In the genomic region with DNA sequence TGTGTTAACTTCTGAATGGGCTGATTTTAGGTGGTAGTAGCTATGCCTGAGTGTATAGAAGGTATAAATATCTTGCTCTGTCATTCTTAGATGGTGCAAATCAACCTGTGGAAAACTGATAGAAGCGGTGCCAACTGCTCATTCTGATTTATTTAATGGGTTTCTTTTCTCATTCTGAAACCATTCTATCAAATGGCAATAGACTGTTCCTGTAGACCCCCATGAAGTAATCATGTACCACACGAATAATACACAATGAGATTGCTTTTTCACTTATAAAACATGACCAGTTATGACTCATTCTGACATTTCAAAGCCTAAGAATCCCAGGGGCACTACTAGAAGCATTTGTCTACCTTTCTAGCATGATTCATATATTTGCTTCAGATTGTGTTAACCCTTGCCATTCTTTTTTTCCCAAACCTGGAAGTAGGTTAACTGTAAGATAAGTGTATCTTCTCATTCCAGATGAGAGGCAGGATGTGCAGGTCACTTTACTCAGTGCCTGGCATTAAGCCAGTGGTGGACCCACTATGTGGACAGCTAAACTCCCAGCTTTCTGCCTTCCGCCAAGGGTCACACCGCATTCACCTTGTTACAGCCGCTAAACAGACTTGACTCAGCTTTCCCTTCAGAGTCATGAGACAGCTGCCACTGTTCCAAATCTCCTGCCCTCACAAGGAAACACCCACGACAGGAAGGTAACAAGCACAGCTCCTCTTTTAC, we compare ENCODE assay signal across 10 cellular contexts. TPM values are rescaled to one million over a fixed set of nuclear protein-coding genes. Genes with fewer than 3 reads are reported as not detected.
A peak's percentile ranks its signal among the peaks of the same experiment; 100 is the strongest.
DNase-seq lines count a peak whose midpoint lies in the region; ATAC-seq and TF ChIP-seq lines count a peak whose summit lies in the region.
"Had no signal": no experiment of that assay in that cellular context is flagged by ENCODE, and none has a peak within 500 bp of the region (broad histone marks: within the 10 kb centered on the region; RNA-seq: fewer than 3 reads in every experiment).

No MANE protein-coding gene starts in this region.

- peak; percentile 71 for DNase-seq in activated CD4-positive, alpha-beta T cell treated with anti-CD3 and anti-CD28 coated beads for 48 hours
- no peak for DNase-seq in activated CD4-positive, alpha-beta T cell treated with anti-CD3 and anti-CD28 coated beads for 1 hour
- DNase-seq in activated CD4-positive, alpha-beta T cell treated with anti-CD3 and anti-CD28 coated beads, Interleukin-2, amount 50 U/mL, for 48 hours, result peak; percentile 53 to 64
- peak; percentile 76 for DNase-seq in fibroblast of the aortic adventitia (ENCODE audit: low read depth)
- DNase-seq in stimulated activated naive CD8-positive, alpha-beta T cell treated with anti-CD3 and anti-CD28 coated beads, Interleukin-15, Interleukin-2, amounts not matched to agents 100 U/mL and 50 U/mL, for 24 hours, result peak; percentile 46
- DNase-seq in hepatic stellate cell (ENCODE audit: low spot score), result no peak
- DNase-seq in sciatic nerve (ENCODE audit: low spot score), result no peak
- DNase-seq: endodermal cell, NCI-H146 had no signal

- TF ChIP-seq CTCF in fibroblast of the aortic adventitia (IDR thresholded peaks at IDR 0.05; ENCODE audit: insufficient read depth, low read length), result no peak

- ATAC-seq in stimulated activated naive CD8-positive, alpha-beta T cell treated with anti-CD3 and anti-CD28 coated beads, Interleukin-15, Interleukin-2, amounts not matched to agents 100 U/mL and 50 U/mL, for 24 hours, result peak; percentile 89
- ATAC-seq in GM19455 (IDR thresholded peaks at IDR 0.05; ENCODE audit: unreplicated experiment) (no peak), sciatic nerve (no peak)

- H3K4me3 ChIP-seq in fibroblast of the aortic adventitia (ENCODE audit: low read depth, low read length), result no peak overlapping the region

- intact Hi-C loops in sciatic nerve (cut with DNase I), result no loop called here

RNA-seq across cellular contexts. Expression of a gene that starts 16.4 kb away (rescaled TPM):
- 0.27 and 2.4 TPM in 2 replicates for total RNA-seq in fibroblast of the aortic adventitia (ENCODE audit: low replicate concordance)
- 0.89 TPM for total RNA-seq in sciatic nerve

RNA-seq across cellular contexts. Expression of a gene that starts 19.7 kb away (rescaled TPM):
- not detected in 2 replicates for total RNA-seq in fibroblast of the aortic adventitia (ENCODE audit: low replicate concordance)
- 14.7 TPM for total RNA-seq in sciatic nerve
- total RNA-seq: endodermal cell had no signal

RNA-seq across cellular contexts. Expression of a gene that starts 24.5 kb away (rescaled TPM):
- total RNA-seq in fibroblast of the aortic adventitia (ENCODE audit: low replicate concordance), result 0.72 and 3.1 TPM in 2 replicates
- 1.8 TPM for total RNA-seq in sciatic nerve

RNA-seq across cellular contexts. Expression of a gene that starts 37.5 kb away (rescaled TPM):
- total RNA-seq in fibroblast of the aortic adventitia (ENCODE audit: low replicate concordance), result 0.41 and 0.45 TPM in 2 replicates
- total RNA-seq in sciatic nerve, result 24.5 TPM

RNA-seq across cellular contexts. Expression of a gene that starts 47.9 kb away (rescaled TPM):
- total RNA-seq in fibroblast of the aortic adventitia (ENCODE audit: low replicate concordance) (9.3 and 90.7 TPM in 2 replicates), sciatic nerve (152 TPM)

Comparison
In these comparisons a context has a peak if more than half of its experiments do, and no peak if none do; other contexts are left out.
1. DNase-seq: peak in activated CD4-positive, alpha-beta T cell treated with anti-CD3 and anti-CD28 coated beads for 48 hours (single experiment), activated CD4-positive, alpha-beta T cell treated with anti-CD3 and anti-CD28 coated beads, Interleukin-2, amount 50 U/mL, for 48 hours (2 of 2), fibroblast of the aortic adventitia (single experiment) and stimulated activated naive CD8-positive, alpha-beta T cell treated with anti-CD3 and anti-CD28 coated beads, Interleukin-15, Interleukin-2, amounts not matched to agents 100 U/mL and 50 U/mL, for 24 hours (single experiment); none in activated CD4-positive, alpha-beta T cell treated with anti-CD3 and anti-CD28 coated beads for 1 hour (single experiment), hepatic stellate cell (single experiment) and sciatic nerve (single experiment).
2. RNA of a gene that starts 19.7 kb away (total RNA-seq): 14.7 TPM in sciatic nerve (single experiment); not detected in fibroblast of the aortic adventitia; every median in the first group is over 10 times any median in the second.